10 cellular contexts compared by ENCODE assay signal in genomic region chr13:98997738-98998641, GRCh38. TPM values are rescaled to one million over a fixed set of nuclear protein-coding genes. Genes with fewer than 3 reads are reported as not detected.
DNase-seq lines count a peak whose midpoint lies in the region; ATAC-seq lines count a peak whose summit lies in the region.
"Had no signal": no experiment of that assay in that cellular context is flagged by ENCODE, and none has a peak within 500 bp of the region (broad histone marks: within the 10 kb centered on the region; RNA-seq: fewer than 3 reads in every experiment).

No MANE protein-coding gene starts in this region.

- H3K56ac ChIP-seq in mesendoderm (ENCODE audit: low read length), result no peak overlapping the region

- H2AK5ac ChIP-seq in mesendoderm (ENCODE audit: low read length), result no peak overlapping the region

- H3K27ac Mint-ChIP-seq in activated naive CD4-positive, alpha-beta T cell treated with anti-CD3 and anti-CD28 coated beads, Interleukin-2, amount 10 ng/mL, durations not matched to agents 7 days and 5 days, result peak overlapping the region; percentile 85

- H3K27ac ChIP-seq in esophagus (ENCODE audit: low read depth in 2 of 2, low read length in 1 of 2), result peak overlapping the region; percentile 11 to 27
- H3K27ac ChIP-seq in mesendoderm (ENCODE audit: low read depth, low read length), result no peak overlapping the region

- no peak overlapping the region for H4K8ac ChIP-seq in mesendoderm (ENCODE audit: low read depth, low read length)

- no peak overlapping the region for H2BK5ac ChIP-seq in mesendoderm (ENCODE audit: low read length)

- no peak overlapping the region for H3K4me3 Mint-ChIP-seq in activated naive CD4-positive, alpha-beta T cell treated with anti-CD3 and anti-CD28 coated beads, Interleukin-2, amount 10 ng/mL, durations not matched to agents 7 days and 5 days
- H3K4me3 Mint-ChIP-seq: nephron had no signal

- no peak overlapping the region for H2BK120ac ChIP-seq in mesendoderm (ENCODE audit: low read depth, low read length)

- H3K4me1 ChIP-seq in esophagus (ENCODE audit: control insufficient read depth in 2 of 2, insufficient read depth in 2 of 2, low read length in 1 of 2) (peaks cover 2 to 15% of the 10 kb centered on the region in 2 donors), mesendoderm (ENCODE audit: control insufficient read depth, low read depth, low read length) (peaks cover 19% of the 10 kb centered on the region)

- no peak overlapping the region for H3K9ac ChIP-seq in mesendoderm (ENCODE audit: low read length)

- H3K9me3 ChIP-seq in esophagus (ENCODE audit: control insufficient read depth in 2 of 2, insufficient read depth in 1 of 2, low read depth in 1 of 2, low read length in 1 of 2), result no peaks in the 10 kb centered on the region

- no peak overlapping the region for H3K4ac ChIP-seq in mesendoderm (ENCODE audit: low read depth, low read length)

- peak; percentile 65 for ATAC-seq in stimulated activated naive CD8-positive, alpha-beta T cell treated with anti-CD3 and anti-CD28 coated beads, Interleukin-15, Interleukin-2, amounts not matched to agents 100 U/mL and 50 U/mL, for 24 hours
- ATAC-seq in GM19397 (IDR thresholded peaks at IDR 0.05; ENCODE audit: unreplicated experiment), result no peak

- H3K4me3 ChIP-seq in esophagus (ENCODE audit: low read depth in 1 of 2, low read length in 2 of 2) (no peak overlapping the region), mesendoderm (ENCODE audit: low read length) (no peak overlapping the region)

- H3K9me3 Mint-ChIP-seq in activated naive CD4-positive, alpha-beta T cell treated with anti-CD3 and anti-CD28 coated beads, Interleukin-2, amount 10 ng/mL, durations not matched to agents 7 days and 5 days, result no peaks in the 10 kb centered on the region
- H3K9me3 Mint-ChIP-seq: nephron had no signal

- peaks cover 95% of the 10 kb centered on the region for H3K4me1 Mint-ChIP-seq in activated naive CD4-positive, alpha-beta T cell treated with anti-CD3 and anti-CD28 coated beads, Interleukin-2, amount 10 ng/mL, durations not matched to agents 7 days and 5 days

- H3K4me2 ChIP-seq in mesendoderm (ENCODE audit: low read length), result no peak overlapping the region

- H3K36me3 ChIP-seq in esophagus (ENCODE audit: control insufficient read depth in 2 of 2, insufficient read depth in 2 of 2, low read length in 1 of 2) (peaks cover 0 to 4% of the 10 kb centered on the region in 2 donors), mesendoderm (ENCODE audit: control insufficient read depth, insufficient read depth, low read length) (no peaks in the 10 kb centered on the region)

- no peak for DNase-seq in activated naive CD4-positive, alpha-beta T cell treated with anti-CD3 and anti-CD28 coated beads, Interleukin-2, amount 10 ng/mL, durations not matched to agents 7 days and 5 days
- no peak for DNase-seq in activated naive CD4-positive, alpha-beta T cell treated with Interleukin-2 at 50 U/mL for 16 hours
- DNase-seq in NCI-H748 (lab: John Stamatoyannopoulos, UW; ENCODE audit: unreplicated experiment), result peak; percentile 75
- peak; percentile 29 for DNase-seq in stimulated activated naive CD8-positive, alpha-beta T cell treated with anti-CD3 and anti-CD28 coated beads, Interleukin-15, Interleukin-2, amounts not matched to agents 100 U/mL and 50 U/mL, for 24 hours
- no peak for DNase-seq in mesendoderm
- DNase-seq in SKM-1 treated with dmso at 0.1 percent for 144 hours (lab: John Stamatoyannopoulos, UW; ENCODE audit: unreplicated experiment), result no peak
- DNase-seq: Karpas-422 had no signal

- H4K5ac ChIP-seq in mesendoderm (ENCODE audit: low read length), result no peak overlapping the region

- H3K36me3 Mint-ChIP-seq in activated naive CD4-positive, alpha-beta T cell treated with anti-CD3 and anti-CD28 coated beads, Interleukin-2, amount 10 ng/mL, durations not matched to agents 7 days and 5 days, result peaks cover 31% of the 10 kb centered on the region

- 46 to 62% methylated on average over 9 of the region's 9 CpGs for WGBS in esophagus, 2 donors
- no CpG with 5 or more reads among the region's 9 CpGs for WGBS in mesendoderm (ENCODE audit: extremely low coverage, insufficient coverage, low lambda C conversion rate)

- CTCF ChIA-PET in activated naive CD4-positive, alpha-beta T cell treated with anti-CD3 and anti-CD28 coated beads, Interleukin-2, amount 10 ng/mL, durations not matched to agents 7 days and 5 days (lab: Charles Lee), result no interaction called here

- no peak overlapping the region for H3K23ac ChIP-seq in mesendoderm (ENCODE audit: low read length)

- H3K27me3 ChIP-seq in esophagus (ENCODE audit: control insufficient read depth in 1 of 2, insufficient read depth in 2 of 2, low read length in 2 of 2), result no peaks in the 10 kb centered on the region
- H3K27me3 ChIP-seq in mesendoderm (ENCODE audit: insufficient read depth, low read length, poor library complexity), result no peaks in the 10 kb centered on the region

- H2BK15ac ChIP-seq in mesendoderm (replicated peaks; ENCODE audit: low read depth), result no peak overlapping the region

- H3K79me1 ChIP-seq in mesendoderm (ENCODE audit: low read length), result no peaks in the 10 kb centered on the region

- no peak overlapping the region for H3K18ac ChIP-seq in mesendoderm (ENCODE audit: low read length)

- H3K79me2 ChIP-seq in mesendoderm (ENCODE audit: control insufficient read depth, insufficient read depth, low read length), result no peaks in the 10 kb centered on the region

- no peaks in the 10 kb centered on the region for H3K27me3 Mint-ChIP-seq in activated naive CD4-positive, alpha-beta T cell treated with anti-CD3 and anti-CD28 coated beads, Interleukin-2, amount 10 ng/mL, durations not matched to agents 7 days and 5 days

RNA-seq across cellular contexts. Expression of gene DOCK9, which starts 20.1 kb away (rescaled TPM):
- polyA plus RNA-seq in esophagus, result 10 to 100 TPM; 69.1 to 83.1 TPM
- polyA plus RNA-seq in mesendoderm (2013, experiment 1 of 2), result 9.6 TPM
- 10.6 TPM for polyA plus RNA-seq in mesendoderm (2013, experiment 2 of 2)

Comparison
In these comparisons a context has a peak if more than half of its experiments do, and no peak if none do; other contexts are left out.
1. DNase-seq: peak in NCI-H748 (single experiment) and stimulated activated naive CD8-positive, alpha-beta T cell treated with anti-CD3 and anti-CD28 coated beads, Interleukin-15, Interleukin-2, amounts not matched to agents 100 U/mL and 50 U/mL, for 24 hours (single experiment); none in activated naive CD4-positive, alpha-beta T cell treated with anti-CD3 and anti-CD28 coated beads, Interleukin-2, amount 10 ng/mL, durations not matched to agents 7 days and 5 days (single experiment), activated naive CD4-positive, alpha-beta T cell treated with Interleukin-2 at 50 U/mL for 16 hours (single experiment), mesendoderm (single experiment) and SKM-1 treated with dmso at 0.1 percent for 144 hours (single experiment).